Comparison of ENCODE assay signal across 1 cellular context in the genomic region with DNA sequence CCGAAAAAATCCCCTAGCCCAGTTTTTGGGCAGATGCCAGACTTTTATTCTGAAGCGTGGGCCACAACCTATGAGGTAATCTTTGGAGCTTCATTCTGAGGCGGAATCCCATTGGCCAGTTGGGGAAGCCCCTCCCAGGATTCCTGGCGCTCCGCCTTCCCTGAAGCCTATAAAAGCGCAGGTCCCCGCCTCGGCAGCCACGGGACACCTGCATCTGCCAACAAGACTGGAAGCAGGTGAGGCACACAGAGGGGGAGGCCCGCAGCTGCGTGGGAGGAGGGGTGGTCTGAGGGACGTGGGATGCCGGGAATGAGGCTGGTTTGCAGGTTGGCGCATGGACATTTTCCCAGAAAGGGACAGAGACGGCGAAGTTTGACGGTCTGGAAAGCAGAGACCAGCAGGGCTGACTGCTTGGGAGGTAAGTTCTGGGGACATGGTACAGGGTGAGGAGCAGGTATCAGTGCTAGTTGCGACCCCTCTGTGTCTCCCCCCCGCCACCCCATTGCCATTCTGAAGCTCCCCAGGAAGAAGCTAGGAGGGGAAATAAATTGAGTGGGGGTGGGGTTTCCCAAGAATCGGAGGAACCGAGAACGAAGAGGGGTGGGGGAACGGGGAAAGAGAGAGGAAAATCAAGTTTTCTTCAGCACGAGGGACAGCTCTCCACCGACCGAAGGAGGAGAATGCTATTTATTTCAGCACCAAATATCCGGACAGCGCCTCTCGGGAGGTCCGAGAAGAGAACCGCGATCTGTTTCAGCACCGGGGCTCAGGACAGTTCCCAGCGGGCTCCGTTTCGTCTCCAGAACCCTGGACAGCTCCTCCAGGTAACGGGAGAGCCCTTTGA.
A peak's percentile ranks its signal among the peaks of the same experiment; 100 is the strongest.
TF ChIP-seq lines count a peak whose summit lies in the region.

No MANE protein-coding gene starts in this region.

TF ChIP-seq in K562, 482 proteins besides CTCF, POLR2A, EP300 and RAD21 (continued from another document and continues in another):
- TF ChIP-seq USF2 (CRISPR knock-in tag; IDR thresholded peaks at IDR 0.05): peak; percentile 81
- TF ChIP-seq MIER1 (IDR thresholded peaks at IDR 0.05; ENCODE audit: low read depth): peak; percentile 100
- TF ChIP-seq, protein P1, sequence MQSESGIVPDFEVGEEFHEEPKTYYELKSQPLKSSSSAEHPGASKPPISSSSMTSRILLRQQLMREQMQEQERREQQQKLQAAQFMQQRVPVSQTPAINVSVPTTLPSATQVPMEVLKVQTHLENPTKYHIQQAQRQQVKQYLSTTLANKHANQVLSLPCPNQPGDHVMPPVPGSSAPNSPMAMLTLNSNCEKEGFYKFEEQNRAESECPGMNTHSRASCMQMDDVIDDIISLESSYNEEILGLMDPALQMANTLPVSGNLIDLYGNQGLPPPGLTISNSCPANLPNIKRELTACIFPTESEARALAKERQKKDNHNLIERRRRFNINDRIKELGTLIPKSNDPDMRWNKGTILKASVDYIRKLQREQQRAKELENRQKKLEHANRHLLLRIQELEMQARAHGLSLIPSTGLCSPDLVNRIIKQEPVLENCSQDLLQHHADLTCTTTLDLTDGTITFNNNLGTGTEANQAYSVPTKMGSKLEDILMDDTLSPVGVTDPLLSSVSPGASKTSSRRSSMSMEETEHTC (IDR thresholded peaks at IDR 0.05): no peak
- TF ChIP-seq ETV5 (CRISPR knock-in tag; IDR thresholded peaks at IDR 0.05; ENCODE audit: low read depth): peak; percentile 99
- TF ChIP-seq ZNF263 (CRISPR knock-in tag; IDR thresholded peaks at IDR 0.05; ENCODE audit: borderline replicate concordance): peak; percentile 95
- peak; percentile 100 for TF ChIP-seq E2F5 (CRISPR knock-in tag; IDR thresholded peaks at IDR 0.05)
- peak; percentile 94 for TF ChIP-seq E2F8 (IDR thresholded peaks at IDR 0.05; ENCODE audit: low read depth, partially characterized antibody)
- TF ChIP-seq, protein P2, sequence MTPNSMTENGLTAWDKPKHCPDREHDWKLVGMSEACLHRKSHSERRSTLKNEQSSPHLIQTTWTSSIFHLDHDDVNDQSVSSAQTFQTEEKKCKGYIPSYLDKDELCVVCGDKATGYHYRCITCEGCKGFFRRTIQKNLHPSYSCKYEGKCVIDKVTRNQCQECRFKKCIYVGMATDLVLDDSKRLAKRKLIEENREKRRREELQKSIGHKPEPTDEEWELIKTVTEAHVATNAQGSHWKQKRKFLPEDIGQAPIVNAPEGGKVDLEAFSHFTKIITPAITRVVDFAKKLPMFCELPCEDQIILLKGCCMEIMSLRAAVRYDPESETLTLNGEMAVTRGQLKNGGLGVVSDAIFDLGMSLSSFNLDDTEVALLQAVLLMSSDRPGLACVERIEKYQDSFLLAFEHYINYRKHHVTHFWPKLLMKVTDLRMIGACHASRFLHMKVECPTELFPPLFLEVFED (CRISPR knock-in tag; conservative IDR thresholded peaks at IDR 0.05): peak; percentile 88
- TF ChIP-seq, protein P3, sequence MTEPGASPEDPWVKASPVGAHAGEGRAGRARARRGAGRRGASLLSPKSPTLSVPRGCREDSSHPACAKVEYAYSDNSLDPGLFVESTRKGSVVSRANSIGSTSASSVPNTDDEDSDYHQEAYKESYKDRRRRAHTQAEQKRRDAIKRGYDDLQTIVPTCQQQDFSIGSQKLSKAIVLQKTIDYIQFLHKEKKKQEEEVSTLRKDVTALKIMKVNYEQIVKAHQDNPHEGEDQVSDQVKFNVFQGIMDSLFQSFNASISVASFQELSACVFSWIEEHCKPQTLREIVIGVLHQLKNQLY (CRISPR knock-in tag; conservative IDR thresholded peaks at IDR 0.05): peak in 1 of 2 experiments; percentile 100; a peak in 2 of 4 replicates
- TF ChIP-seq XRCC5 (IDR thresholded peaks at IDR 0.05; ENCODE audit: low read depth, low read length): peak; percentile 94
- no peak for TF ChIP-seq NR0B1 (IDR thresholded peaks at IDR 0.05; ENCODE audit: partially characterized antibody)
- no peak for TF ChIP-seq MBD2 (IDR thresholded peaks at IDR 0.05; ENCODE audit: borderline replicate concordance, low read depth)
- TF ChIP-seq CEBPG (CRISPR knock-in tag; IDR thresholded peaks at IDR 0.05): peak; percentile 69
- TF ChIP-seq CEBPG (tag; conservative IDR thresholded peaks at IDR 0.05 in 1 of 2, IDR thresholded peaks at IDR 0.05 in 1 of 2): no peak
- no peak for TF ChIP-seq ETV6 (IDR thresholded peaks at IDR 0.05; ENCODE audit: borderline replicate concordance in 1 of 2, low read depth in 2 of 2, low read length in 1 of 2)
- TF ChIP-seq ETV6 (CRISPR knock-in tag; IDR thresholded peaks at IDR 0.05; ENCODE audit: borderline replicate concordance): peak; percentile 99
- TF ChIP-seq ZNF224 (CRISPR knock-in tag; IDR thresholded peaks at IDR 0.05): peak; percentile 99
- TF ChIP-seq POLR2AphosphoS5 (IDR thresholded peaks at IDR 0.05; ENCODE audit: control insufficient read depth, insufficient read depth, low read depth, low read length): peak; percentile 77; the same call in 1 of the 2 replicates
- TF ChIP-seq ZNF431 (CRISPR knock-in tag; IDR thresholded peaks at IDR 0.05): peak; percentile 94
- TF ChIP-seq, protein P4, sequence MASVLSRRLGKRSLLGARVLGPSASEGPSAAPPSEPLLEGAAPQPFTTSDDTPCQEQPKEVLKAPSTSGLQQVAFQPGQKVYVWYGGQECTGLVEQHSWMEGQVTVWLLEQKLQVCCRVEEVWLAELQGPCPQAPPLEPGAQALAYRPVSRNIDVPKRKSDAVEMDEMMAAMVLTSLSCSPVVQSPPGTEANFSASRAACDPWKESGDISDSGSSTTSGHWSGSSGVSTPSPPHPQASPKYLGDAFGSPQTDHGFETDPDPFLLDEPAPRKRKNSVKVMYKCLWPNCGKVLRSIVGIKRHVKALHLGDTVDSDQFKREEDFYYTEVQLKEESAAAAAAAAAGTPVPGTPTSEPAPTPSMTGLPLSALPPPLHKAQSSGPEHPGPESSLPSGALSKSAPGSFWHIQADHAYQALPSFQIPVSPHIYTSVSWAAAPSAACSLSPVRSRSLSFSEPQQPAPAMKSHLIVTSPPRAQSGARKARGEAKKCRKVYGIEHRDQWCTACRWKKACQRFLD (CRISPR knock-in tag; IDR thresholded peaks at IDR 0.05): peak; percentile 99
- TF ChIP-seq SIN3A (IDR thresholded peaks at IDR 0.05; ENCODE audit: borderline replicate concordance in 2 of 2, control insufficient read depth in 1 of 2, low read depth in 2 of 2, low read length in 2 of 2): peak; percentile 100
- TF ChIP-seq FOXA3 (CRISPR knock-in tag; conservative IDR thresholded peaks at IDR 0.05 in 1 of 2, IDR thresholded peaks at IDR 0.05 in 1 of 2): peak in 1 of 2 experiments; percentile 96; a peak in 2 of 4 replicates
- TF ChIP-seq SP2 (IDR thresholded peaks at IDR 0.05; ENCODE audit: extremely low read depth, low read depth, low read length, poor library complexity, severe bottlenecking): peak; percentile 6
- TF ChIP-seq, protein P5, sequence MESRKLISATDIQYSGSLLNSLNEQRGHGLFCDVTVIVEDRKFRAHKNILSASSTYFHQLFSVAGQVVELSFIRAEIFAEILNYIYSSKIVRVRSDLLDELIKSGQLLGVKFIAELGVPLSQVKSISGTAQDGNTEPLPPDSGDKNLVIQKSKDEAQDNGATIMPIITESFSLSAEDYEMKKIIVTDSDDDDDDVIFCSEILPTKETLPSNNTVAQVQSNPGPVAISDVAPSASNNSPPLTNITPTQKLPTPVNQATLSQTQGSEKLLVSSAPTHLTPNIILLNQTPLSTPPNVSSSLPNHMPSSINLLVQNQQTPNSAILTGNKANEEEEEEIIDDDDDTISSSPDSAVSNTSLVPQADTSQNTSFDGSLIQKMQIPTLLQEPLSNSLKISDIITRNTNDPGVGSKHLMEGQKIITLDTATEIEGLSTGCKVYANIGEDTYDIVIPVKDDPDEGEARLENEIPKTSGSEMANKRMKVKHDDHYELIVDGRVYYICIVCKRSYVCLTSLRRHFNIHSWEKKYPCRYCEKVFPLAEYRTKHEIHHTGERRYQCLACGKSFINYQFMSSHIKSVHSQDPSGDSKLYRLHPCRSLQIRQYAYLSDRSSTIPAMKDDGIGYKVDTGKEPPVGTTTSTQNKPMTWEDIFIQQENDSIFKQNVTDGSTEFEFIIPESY (CRISPR knock-in tag; IDR thresholded peaks at IDR 0.05): peak; percentile 98
- TF ChIP-seq CREB1 (IDR thresholded peaks at IDR 0.05): no peak
- TF ChIP-seq CREB1 (CRISPR knock-in tag; IDR thresholded peaks at IDR 0.05): peak; percentile 91
- TF ChIP-seq TCFL5 (CRISPR knock-in tag; conservative IDR thresholded peaks at IDR 0.05): no peak
- TF ChIP-seq, protein P6, sequence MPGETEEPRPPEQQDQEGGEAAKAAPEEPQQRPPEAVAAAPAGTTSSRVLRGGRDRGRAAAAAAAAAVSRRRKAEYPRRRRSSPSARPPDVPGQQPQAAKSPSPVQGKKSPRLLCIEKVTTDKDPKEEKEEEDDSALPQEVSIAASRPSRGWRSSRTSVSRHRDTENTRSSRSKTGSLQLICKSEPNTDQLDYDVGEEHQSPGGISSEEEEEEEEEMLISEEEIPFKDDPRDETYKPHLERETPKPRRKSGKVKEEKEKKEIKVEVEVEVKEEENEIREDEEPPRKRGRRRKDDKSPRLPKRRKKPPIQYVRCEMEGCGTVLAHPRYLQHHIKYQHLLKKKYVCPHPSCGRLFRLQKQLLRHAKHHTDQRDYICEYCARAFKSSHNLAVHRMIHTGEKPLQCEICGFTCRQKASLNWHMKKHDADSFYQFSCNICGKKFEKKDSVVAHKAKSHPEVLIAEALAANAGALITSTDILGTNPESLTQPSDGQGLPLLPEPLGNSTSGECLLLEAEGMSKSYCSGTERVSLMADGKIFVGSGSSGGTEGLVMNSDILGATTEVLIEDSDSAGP (CRISPR knock-in tag; IDR thresholded peaks at IDR 0.05): peak; percentile 84
- TF ChIP-seq PTRF (tag; IDR thresholded peaks at IDR 0.05): 0 out of 2 replicates have a peak, but pooled peaks have one; percentile 47
- peak; percentile 99 for TF ChIP-seq NR1H2 (CRISPR knock-in tag; IDR thresholded peaks at IDR 0.05)
- no peak for TF ChIP-seq ZNF696 (CRISPR knock-in tag; conservative IDR thresholded peaks at IDR 0.05)
- TF ChIP-seq SREBF1 (IDR thresholded peaks at IDR 0.05; ENCODE audit: borderline replicate concordance, low read depth, low read length): peak; percentile 96
- peak; percentile 84 for TF ChIP-seq ZKSCAN8 (CRISPR knock-in tag; IDR thresholded peaks at IDR 0.05)
- no peak for TF ChIP-seq FOXM1 (IDR thresholded peaks at IDR 0.05; ENCODE audit: low read depth)
- peak; percentile 99 for TF ChIP-seq FOXM1 (CRISPR knock-in tag; IDR thresholded peaks at IDR 0.05; ENCODE audit: low read depth)
- peak; percentile 96 for TF ChIP-seq CXXC5 (CRISPR knock-in tag; IDR thresholded peaks at IDR 0.05)
- peak; percentile 100 for TF ChIP-seq ZNF232 (CRISPR knock-in tag; IDR thresholded peaks at IDR 0.05)
- peak; percentile 62 for TF ChIP-seq RFX5 (IDR thresholded peaks at IDR 0.05; ENCODE audit: low read depth, low read length)
- TF ChIP-seq ZKSCAN1 (IDR thresholded peaks at IDR 0.05; ENCODE audit: low read depth, low read length): 0 out of 2 replicates have a peak, but pooled peaks have one; percentile 36
- TF ChIP-seq ZNF384 (IDR thresholded peaks at IDR 0.05; ENCODE audit: low read depth, low read length): 0 out of 2 replicates have a peak, but pooled peaks have one; percentile 43
- TF ChIP-seq MXD1 (CRISPR knock-in tag; IDR thresholded peaks at IDR 0.05; ENCODE audit: borderline replicate concordance, poor library complexity, severe bottlenecking): peak; percentile 51
- peak; percentile 76; the same call in 1 of the 2 replicates for TF ChIP-seq ZNF41 (CRISPR knock-in tag; conservative IDR thresholded peaks at IDR 0.05)
